ENCODE assay signal across 7 cellular contexts in genomic region chr16:23670137-23670776, GRCh38. TPM values are rescaled to one million over a fixed set of nuclear protein-coding genes. Genes with fewer than 3 reads are reported as not detected.
DNase-seq lines count a peak whose midpoint lies in the region; ATAC-seq, FAIRE-seq and TF ChIP-seq lines count a peak whose summit lies in the region.

No MANE protein-coding gene starts in this region.

- DNase-seq in kidney glomerular epithelial cell (lab: John Stamatoyannopoulos, UW) (peak; percentile 91), amniotic stem cell (lab: John Stamatoyannopoulos, UW) (no peak), CD1c-positive myeloid dendritic cell (ENCODE audit: extremely low spot score) (no peak), kidney (no peak)

- H3K9ac ChIP-seq in kidney (ENCODE audit: low read length in 2 of 2), result no peak overlapping the region

- no peak for TF ChIP-seq CTCF in kidney (IDR thresholded peaks at IDR 0.05; ENCODE audit: borderline replicate concordance, extremely low read depth, insufficient read depth)

- no peaks in the 10 kb centered on the region for H3K9me3 ChIP-seq in kidney (ENCODE audit: control insufficient read depth in 1 of 2, low read length in 2 of 2)

- H3K4me3 ChIP-seq in kidney (ENCODE audit: low read length in 2 of 2), result no peak overlapping the region

- ATAC-seq in GM18873 (IDR thresholded peaks at IDR 0.05; ENCODE audit: low FRiP score, unreplicated experiment), result peak; percentile 87
- ATAC-seq in HG02678 (IDR thresholded peaks at IDR 0.05; ENCODE audit: unreplicated experiment), result peak; percentile 98
- peak; percentile 76 for ATAC-seq in SK-N-SH treated with all-trans-retinoic acid at 6 μM for 48 hours

- no peak for FAIRE-seq in kidney (lab: Jason Lieb, UNC)

- intact Hi-C loops in kidney (cut with DNase I), result no loop called here

- H3K36me3 ChIP-seq in kidney (ENCODE audit: control insufficient read depth in 1 of 2, insufficient read depth in 2 of 2, low read length in 2 of 2), result peaks cover 35 to 54% of the 10 kb centered on the region in 2 donors

- no peak overlapping the region for H3K27ac ChIP-seq in kidney (ENCODE audit: low read depth in 2 of 2, low read length in 2 of 2)

- H3K4me1 ChIP-seq in kidney (ENCODE audit: control insufficient read depth in 1 of 2, insufficient read depth in 1 of 2, low read depth in 1 of 2, low read length in 2 of 2), result no peaks in the 10 kb centered on the region

TF ChIP-seq in SK-N-SH treated with all-trans-retinoic acid at 6 μM for 48 hours, 23 proteins besides CTCF, POLR2A, EP300 and RAD21:
- TF ChIP-seq ZC3H10 (CRISPR knock-in tag; IDR thresholded peaks at IDR 0.05) (no peak), ZFP30 (CRISPR knock-in tag; IDR thresholded peaks at IDR 0.05) (no peak), ARNTL (CRISPR knock-in tag; IDR thresholded peaks at IDR 0.05; ENCODE audit: borderline replicate concordance, low read depth) (no peak), ISL1 (CRISPR knock-in tag; IDR thresholded peaks at IDR 0.05) (no peak), OSR1 (CRISPR knock-in tag; IDR thresholded peaks at IDR 0.05) (no peak), BACH2 (CRISPR knock-in tag; IDR thresholded peaks at IDR 0.05; ENCODE audit: borderline replicate concordance) (no peak), PPARA (CRISPR knock-in tag; IDR thresholded peaks at IDR 0.05; ENCODE audit: borderline replicate concordance) (no peak), TSHZ2 (CRISPR knock-in tag; IDR thresholded peaks at IDR 0.05) (no peak), CSDC2 (CRISPR knock-in tag; IDR thresholded peaks at IDR 0.05) (no peak), CREB5 (CRISPR knock-in tag; IDR thresholded peaks at IDR 0.05; ENCODE audit: low read depth) (no peak), GLIS3 (CRISPR knock-in tag; IDR thresholded peaks at IDR 0.05) (no peak)
TF ChIP-seq in SK-N-SH treated with all-trans-retinoic acid at 6 μM for 48 hours: peak in this region for 0.

RNA-seq across cellular contexts. Expression of gene PLK1, which starts 8.4 kb away (rescaled TPM):
- total RNA-seq in kidney, result 2.5 TPM
- polyA plus RNA-seq in kidney (ENCODE audit: insufficient read depth, low read depth, low replicate concordance), result 0.71 TPM

RNA-seq across cellular contexts. Expression of gene DCTN5, which starts 29.0 kb away (rescaled TPM):
- total RNA-seq in kidney, result 60.5 TPM
- polyA plus RNA-seq in kidney (ENCODE audit: insufficient read depth, low read depth, low replicate concordance), result 36.5 TPM

RNA-seq across cellular contexts. Expression of gene PALB2, which starts 29.1 kb away (rescaled TPM):
- 11.7 TPM for total RNA-seq in kidney
- 5.7 TPM for polyA plus RNA-seq in kidney (ENCODE audit: insufficient read depth, low read depth, low replicate concordance)

RNA-seq across cellular contexts. Expression of gene ERN2, which starts 42.8 kb away (rescaled TPM):
- total RNA-seq in kidney, result not detected
- not detected for polyA plus RNA-seq in kidney (ENCODE audit: insufficient read depth, low read depth, low replicate concordance)
